In genomic region chr17:50270430-50271172, GRCh38 we compare ENCODE assay signal across 10 cellular contexts. TPM values are rescaled to one million over a fixed set of nuclear protein-coding genes. Genes with fewer than 3 reads are reported as not detected.
DNase-seq lines count a peak whose midpoint lies in the region; ATAC-seq, FAIRE-seq and TF ChIP-seq lines count a peak whose summit lies in the region.
"Had no signal": no experiment of that assay in that cellular context is flagged by ENCODE, and none has a peak within 500 bp of the region (broad histone marks: within the 10 kb centered on the region; RNA-seq: fewer than 3 reads in every experiment).

No MANE protein-coding gene starts in this region.

- H3K27me3 Mint-ChIP-seq in CD14-positive monocyte (ENCODE audit: low read depth in 3 of 3), result peaks cover 23 to 43% (median 27%) of the 10 kb centered on the region in 3 donors

- H3K9me3 ChIP-seq in RWPE2 (ENCODE audit: severe bottlenecking), result no peaks in the 10 kb centered on the region
- no peaks in the 10 kb centered on the region for H3K9me3 ChIP-seq in osteoblast (ENCODE audit: low read depth, low read length)
- H3K9me3 ChIP-seq: body of pancreas had no signal

- FAIRE-seq in urothelium cell line (lab: Jason Lieb, UNC), result no peak

- intact Hi-C loops in CD14-positive monocyte (cut with micrococcal nuclease), result loop anchor here in 1 of 2 donors (2.0 kb wide), 1 partner anchor 70 kb away; the partner anchor contains the start of gene COL1A1

- TF ChIP-seq CTCF in CD14-positive monocyte (IDR thresholded peaks at IDR 0.05) (peak; percentile 42), RWPE2 (IDR thresholded peaks at IDR 0.05; ENCODE audit: poor library complexity, severe bottlenecking) (peak; percentile 52), fibroblast of villous mesenchyme (IDR thresholded peaks at IDR 0.05; ENCODE audit: insufficient read depth, low read depth, low read length) (no peak), osteoblast (IDR thresholded peaks at IDR 0.05; ENCODE audit: extremely low read depth, low read depth, low read length) (no peak)

- H3K4me1 ChIP-seq in RWPE2 (ENCODE audit: insufficient read depth, poor library complexity, severe bottlenecking), result peaks cover 16% of the 10 kb centered on the region
- H3K4me1 ChIP-seq in osteoblast (ENCODE audit: insufficient read depth, low read length), result peaks cover 71% of the 10 kb centered on the region

- peak overlapping the region; percentile 14 for H2AFZ ChIP-seq in osteoblast (ENCODE audit: low read length)

- DNase-seq in CD14-positive monocyte (ENCODE audit: low spot score) (peak; percentile 26), RWPE2 (ENCODE audit: low spot score) (peak; percentile 56), fibroblast of villous mesenchyme (ENCODE audit: low read depth) (peak; percentile 91), osteoblast (ENCODE audit: insufficient read length, low spot score, missing footprints) (peak; percentile 92), urothelium cell line (ENCODE audit: low spot score) (no peak)
- no peak for DNase-seq in activated CD4-positive, alpha-beta T cell treated with anti-CD3 and anti-CD28 coated beads, Interleukin-2, amount 50 U/mL, for 48 hours

- no peak overlapping the region for H3K4me3 Mint-ChIP-seq in CD14-positive monocyte
- H3K4me3 Mint-ChIP-seq: naive B cell had no signal

- peaks cover 44% of the 10 kb centered on the region for H3K79me2 ChIP-seq in osteoblast (ENCODE audit: insufficient read depth, low read length)

- H3K9me3 Mint-ChIP-seq in CD14-positive monocyte, result peaks cover 0 to 3% (median 0%) of the 10 kb centered on the region in 7 donors
- H3K9me3 Mint-ChIP-seq: naive B cell had no signal

- H3K27me3 ChIP-seq in RWPE2 (ENCODE audit: insufficient read depth, poor library complexity, severe bottlenecking) (no peaks in the 10 kb centered on the region), osteoblast (ENCODE audit: insufficient read depth, low read length) (no peaks in the 10 kb centered on the region)

- ATAC-seq in RWPE2 (ENCODE audit: low read depth), result peak; percentile 3; the same call in 1 of the 3 replicates
- no peak for ATAC-seq in HG02885 (IDR thresholded peaks at IDR 0.05; ENCODE audit: poor library complexity, unreplicated experiment)
- no peak for ATAC-seq in HG03108 (IDR thresholded peaks at IDR 0.05; ENCODE audit: unreplicated experiment)

- H3K4me3 ChIP-seq in RWPE2 (ENCODE audit: severe bottlenecking) (no peak overlapping the region), fibroblast of villous mesenchyme (ENCODE audit: low read depth, low read length) (peak overlapping the region; percentile 45), osteoblast (ENCODE audit: insufficient read depth, low read length) (peak overlapping the region; percentile 47)
- H3K4me3 ChIP-seq: body of pancreas had no signal

- peak overlapping the region in 1 of 7 donors; percentile 30 for H3K27ac Mint-ChIP-seq in CD14-positive monocyte

- peak overlapping the region; percentile 59 for H3K4me2 ChIP-seq in osteoblast (ENCODE audit: insufficient read depth, low read length)

- no peaks in the 10 kb centered on the region for H4K20me1 ChIP-seq in osteoblast (ENCODE audit: insufficient read depth, low read length)

- no peaks in the 10 kb centered on the region for H3K36me3 Mint-ChIP-seq in CD14-positive monocyte

- H3K36me3 ChIP-seq in RWPE2 (ENCODE audit: low read depth), result no peaks in the 10 kb centered on the region
- no peaks in the 10 kb centered on the region for H3K36me3 ChIP-seq in osteoblast (ENCODE audit: insufficient read depth, low read length)

- H3K27ac ChIP-seq in RWPE2 (ENCODE audit: poor library complexity, severe bottlenecking), result no peak overlapping the region
- H3K27ac ChIP-seq in osteoblast (ENCODE audit: low read depth, low read length), result peak overlapping the region; percentile 94
- H3K27ac ChIP-seq: body of pancreas had no signal

- H3K4me1 Mint-ChIP-seq in CD14-positive monocyte, result peaks cover 25% of the 10 kb centered on the region

RNA-seq across cellular contexts. Expression of gene TMEM92, which starts 3.7 kb away (rescaled TPM):
- polyA plus RNA-seq in CD14-positive monocyte, result not detected
- total RNA-seq in fibroblast of villous mesenchyme, result under 0.01 TPM in 1 of 2 replicates, not detected in the other
- total RNA-seq in osteoblast, result under 0.01 and 0.36 TPM in 2 replicates
- total RNA-seq: body of pancreas had no signal

Comparison
In these comparisons a context has a peak if more than half of its experiments do, and no peak if none do; other contexts are left out.
1. DNase-seq: peak in CD14-positive monocyte (single experiment), RWPE2 (single experiment), fibroblast of villous mesenchyme (single experiment) and osteoblast (single experiment); none in urothelium cell line (single experiment) and activated CD4-positive, alpha-beta T cell treated with anti-CD3 and anti-CD28 coated beads, Interleukin-2, amount 50 U/mL, for 48 hours (0 of 2).
2. CTCF ChIP-seq: peak in CD14-positive monocyte (single experiment) and RWPE2 (single experiment); none in fibroblast of villous mesenchyme (single experiment) and osteoblast (single experiment).